ENCODE assay signal across 16 cellular contexts in genomic region chr10:103666751-103667150, GRCh38.
DNase-seq lines count a peak whose midpoint lies in the region; ATAC-seq and TF ChIP-seq lines count a peak whose summit lies in the region.
"Had no signal": no experiment of that assay in that cellular context is flagged by ENCODE, and none has a peak within 500 bp of the region (broad histone marks: within the 10 kb centered on the region; RNA-seq: fewer than 3 reads in every experiment).

No MANE protein-coding gene starts in this region.

- WGBS in esophagus muscularis mucosa: 92% methylated on average over 4 of the region's 4 CpGs
- WGBS in transverse colon (ENCODE audit: low coverage in 1 of 2), 2 donors: 88% methylated on average over 4 of the region's 4 CpGs; no CpG with 5 or more reads in 1 of the 2 donors

- no peak for TF ChIP-seq CTCF in esophagus muscularis mucosa (IDR thresholded peaks at IDR 0.05)
- TF ChIP-seq CTCF in osteoblast (IDR thresholded peaks at IDR 0.05; ENCODE audit: extremely low read depth, low read depth, low read length): no peak
- TF ChIP-seq CTCF in transverse colon (IDR thresholded peaks at IDR 0.05): no peak

- DNase-seq in activated T-cell treated with anti-CD3 and anti-CD28 coated beads, Interleukin-2, amount 50 U/mL, for 24 hours: no peak
- DNase-seq in activated T-cell treated with anti-CD3 and anti-CD28 coated beads for 4 hours (no peak), esophagus muscularis mucosa (ENCODE audit: extremely low spot score) (no peak), osteoblast (ENCODE audit: insufficient read length, low spot score, missing footprints) (no peak), transverse colon (no peak), NAMALWA (ENCODE audit: low spot score) (no peak), NCI-H187 treated with DMSO at 0.1 percent for 48 hours (lab: John Stamatoyannopoulos, UW) (no peak)
- DNase-seq: activated CD4-positive, alpha-beta T cell treated with anti-CD3 and anti-CD28 coated beads for 1 hour; activated naive CD8-positive, alpha-beta T cell treated with anti-CD3 and anti-CD28 coated beads, Interleukin-2, amount 50 U/mL, for 24 hours; DMS153; mammary epithelial cell had no signal

- H3K27ac ChIP-seq in esophagus muscularis mucosa (replicated peaks in 1 of 4) (peak overlapping the region; percentile 61 to 74 (median 67)), osteoblast (ENCODE audit: low read depth, low read length) (peak overlapping the region; percentile 72), transverse colon (peak overlapping the region; percentile 36 to 69 (median 66))
- H3K27ac ChIP-seq: 22Rv1 had no signal

- H3K4me1 ChIP-seq in esophagus muscularis mucosa (peaks cover 56 to 80% (median 76%) of the 10 kb centered on the region in 4 donors), osteoblast (ENCODE audit: insufficient read depth, low read length) (peaks cover 31% of the 10 kb centered on the region), transverse colon (peaks cover 3 to 37% (median 14%) of the 10 kb centered on the region in 4 donors)

- H3K36me3 ChIP-seq in esophagus muscularis mucosa: no peaks in the 10 kb centered on the region
- peaks cover 10% of the 10 kb centered on the region for H3K36me3 ChIP-seq in osteoblast (ENCODE audit: insufficient read depth, low read length)
- no peaks in the 10 kb centered on the region for H3K36me3 ChIP-seq in transverse colon

- intact Hi-C loops in esophagus muscularis mucosa (cut with DNase I) (no loop called here), transverse colon (cut with DNase I; ENCODE audit: low total_unique reads) (no loop called here)

- H3K4me2 ChIP-seq in osteoblast (ENCODE audit: insufficient read depth, low read length): no peak overlapping the region

- no peak for ATAC-seq in HG03175 (IDR thresholded peaks at IDR 0.05; ENCODE audit: unreplicated experiment)
- ATAC-seq: activated naive CD8-positive, alpha-beta T cell treated with anti-CD3 and anti-CD28 coated beads, Interleukin-2, amount 50 U/mL, for 24 hours; natural killer cell treated with Interleukin-12 subunit alpha and Interleukin-12 subunit beta and Interleukin-15 and Interleukin-18, amount 100 ng/mL, for 72 hours; PC-3 had no signal

- peaks cover 24% of the 10 kb centered on the region for H3K4me1 Mint-ChIP-seq in activated T-cell treated with anti-CD3 and anti-CD28 coated beads, Interleukin-2, amount 50 U/mL, for 24 hours (ENCODE audit: low read depth)

- in situ Hi-C loops in transverse colon (cut with MboI; ENCODE audit: low pct_ligation_motif_present in 1 of 4, low pct_unique_long_range_greater_than_20kb in 1 of 4, low sequenced_read_pairs in 3 of 4): no loop called here

- H2AFZ ChIP-seq in osteoblast (ENCODE audit: low read length): no peak overlapping the region

- no peak overlapping the region for H3K4me3 ChIP-seq in esophagus muscularis mucosa
- H3K4me3 ChIP-seq in osteoblast (ENCODE audit: insufficient read depth, low read length): no peak overlapping the region
- H3K4me3 ChIP-seq in transverse colon: no peak overlapping the region

- H3K27me3 ChIP-seq in esophagus muscularis mucosa (no peaks in the 10 kb centered on the region), osteoblast (ENCODE audit: insufficient read depth, low read length) (no peaks in the 10 kb centered on the region), transverse colon (no peaks in the 10 kb centered on the region)

- H3K27me3 Mint-ChIP-seq in activated T-cell treated with anti-CD3 and anti-CD28 coated beads, Interleukin-2, amount 50 U/mL, for 24 hours: no peaks in the 10 kb centered on the region
- H3K27me3 Mint-ChIP-seq: activated naive CD8-positive, alpha-beta T cell treated with anti-CD3 and anti-CD28 coated beads, Interleukin-2, amount 50 U/mL, for 24 hours; stimulated activated naive CD8-positive, alpha-beta T cell treated with anti-CD3 and anti-CD28 coated beads, Interleukin-15, Interleukin-2, amounts not matched to agents 100 ng/mL and 50 ng/mL, for 24 hours had no signal

- H3K79me2 ChIP-seq in osteoblast (ENCODE audit: insufficient read depth, low read length): peaks cover 40% of the 10 kb centered on the region

- peak overlapping the region; percentile 22 for H3K27ac Mint-ChIP-seq in activated T-cell treated with anti-CD3 and anti-CD28 coated beads, Interleukin-2, amount 50 U/mL, for 24 hours
- H3K27ac Mint-ChIP-seq: activated naive CD8-positive, alpha-beta T cell treated with anti-CD3 and anti-CD28 coated beads, Interleukin-2, amount 50 U/mL, for 24 hours; stimulated activated naive CD8-positive, alpha-beta T cell treated with anti-CD3 and anti-CD28 coated beads, Interleukin-15, Interleukin-2, amounts not matched to agents 100 ng/mL and 50 ng/mL, for 24 hours had no signal

- TF ChIP-seq POLR2A in esophagus muscularis mucosa (IDR thresholded peaks at IDR 0.05; ENCODE audit: low read depth) (no peak), transverse colon (IDR thresholded peaks at IDR 0.05) (no peak)

- no peaks in the 10 kb centered on the region for H3K36me3 Mint-ChIP-seq in activated T-cell treated with anti-CD3 and anti-CD28 coated beads, Interleukin-2, amount 50 U/mL, for 24 hours (ENCODE audit: low read depth)
- H3K36me3 Mint-ChIP-seq: natural killer cell treated with Interleukin-12 subunit alpha and Interleukin-12 subunit beta and Interleukin-15 and Interleukin-18, amount 100 ng/mL, for 72 hours had no signal

- no peak overlapping the region for H3K4me3 Mint-ChIP-seq in activated T-cell treated with anti-CD3 and anti-CD28 coated beads, Interleukin-2, amount 50 U/mL, for 24 hours
- H3K4me3 Mint-ChIP-seq: activated naive CD8-positive, alpha-beta T cell treated with anti-CD3 and anti-CD28 coated beads, Interleukin-2, amount 50 U/mL, for 24 hours; natural killer cell treated with Interleukin-12 subunit alpha and Interleukin-12 subunit beta and Interleukin-15 and Interleukin-18, amount 100 ng/mL, for 72 hours; stimulated activated naive CD8-positive, alpha-beta T cell treated with anti-CD3 and anti-CD28 coated beads, Interleukin-15, Interleukin-2, amounts not matched to agents 100 ng/mL and 50 ng/mL, for 24 hours had no signal

- H3K9me3 ChIP-seq in esophagus muscularis mucosa: no peaks in the 10 kb centered on the region
- H3K9me3 ChIP-seq in osteoblast (ENCODE audit: low read depth, low read length): no peaks in the 10 kb centered on the region
- H3K9me3 ChIP-seq in transverse colon: no peaks in the 10 kb centered on the region

- TF ChIP-seq EP300 in esophagus muscularis mucosa (IDR thresholded peaks at IDR 0.05) (no peak), transverse colon (IDR thresholded peaks at IDR 0.05; ENCODE audit: low read depth) (no peak)

- no peaks in the 10 kb centered on the region for H3K9me3 Mint-ChIP-seq in activated T-cell treated with anti-CD3 and anti-CD28 coated beads, Interleukin-2, amount 50 U/mL, for 24 hours
- H3K9me3 Mint-ChIP-seq: activated naive CD8-positive, alpha-beta T cell treated with anti-CD3 and anti-CD28 coated beads, Interleukin-2, amount 50 U/mL, for 24 hours; natural killer cell treated with Interleukin-12 subunit alpha and Interleukin-12 subunit beta and Interleukin-15 and Interleukin-18, amount 100 ng/mL, for 72 hours; stimulated activated naive CD8-positive, alpha-beta T cell treated with anti-CD3 and anti-CD28 coated beads, Interleukin-15, Interleukin-2, amounts not matched to agents 100 ng/mL and 50 ng/mL, for 24 hours had no signal

- H4K20me1 ChIP-seq in osteoblast (ENCODE audit: insufficient read depth, low read length): peaks cover 3% of the 10 kb centered on the region
